Comparison of ENCODE assay signal across 8 cellular contexts in the genomic region with DNA sequence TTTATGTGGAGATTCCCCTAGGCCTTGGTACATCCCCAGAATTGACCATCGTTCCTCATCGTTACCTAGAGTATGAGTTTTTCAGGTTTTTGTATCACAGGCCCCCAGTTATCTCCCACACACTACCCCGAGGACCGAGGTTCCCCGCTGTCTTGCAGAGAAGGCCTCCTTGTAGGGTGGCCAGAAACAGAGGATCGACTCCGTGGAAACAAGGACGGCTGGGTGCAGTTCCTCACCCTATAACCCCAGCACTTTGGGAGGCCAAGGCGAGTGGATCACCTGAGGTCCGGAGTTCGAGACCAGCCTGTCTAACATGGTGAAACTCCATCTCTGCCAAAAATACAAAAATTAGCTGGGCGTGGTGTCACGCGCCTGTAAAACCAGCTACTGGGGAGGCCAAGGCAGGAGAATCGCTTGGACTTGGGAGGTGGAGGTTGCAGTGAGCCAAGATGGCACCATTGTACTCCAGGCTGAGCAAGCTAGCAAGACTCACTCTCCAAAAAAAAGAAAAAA. TPM values are rescaled to one million over a fixed set of nuclear protein-coding genes. Genes with fewer than 3 reads are reported as not detected.
A peak's percentile ranks its signal among the peaks of the same experiment; 100 is the strongest.
DNase-seq lines count a peak whose midpoint lies in the region; ATAC-seq and TF ChIP-seq lines count a peak whose summit lies in the region.

No MANE protein-coding gene starts in this region.

- H3K4me2 ChIP-seq in PC-3 (ENCODE audit: low read length), result peak overlapping the region; percentile 85

- H3K27ac ChIP-seq in CD4-positive, alpha-beta memory T cell (ENCODE audit: low read depth, low read length), result peak overlapping the region; percentile 62
- H3K27ac ChIP-seq in PC-3 (ENCODE audit: low read length), result no peak overlapping the region
- H3K27ac ChIP-seq in neutrophil, result peak overlapping the region; percentile 85

- no peaks in the 10 kb centered on the region for H4K20me1 ChIP-seq in PC-3 (ENCODE audit: low read length)

- TF ChIP-seq CTCF in PC-3 (conservative IDR thresholded peaks at IDR 0.05; ENCODE audit: low read depth, low read length) (no peak), endothelial cell (IDR thresholded peaks at IDR 0.05; ENCODE audit: unreplicated experiment) (no peak), neutrophil (IDR thresholded peaks at IDR 0.05) (no peak)

- H3K9ac ChIP-seq in PC-3 (ENCODE audit: low read length), result peak overlapping the region; percentile 85

- peak overlapping the region; percentile 87 to 96 (median 93) for H3K4me3 Mint-ChIP-seq in CD4-positive, alpha-beta memory T cell
- H3K4me3 Mint-ChIP-seq in endothelial cell (ENCODE audit: unreplicated experiment), result peak overlapping the region; percentile 93

- CTCF ChIA-PET in CD4-positive, alpha-beta memory T cell (lab: Charles Lee; ENCODE audit: partially characterized antibody), result no interaction called here
- CTCF ChIA-PET in PC-3 (lab: Charles Lee), result no interaction called here

- ATAC-seq in PC-3 (no peak), GM19467 (IDR thresholded peaks at IDR 0.05; ENCODE audit: unreplicated experiment) (no peak)

- no peaks in the 10 kb centered on the region for H3K36me3 ChIP-seq in CD4-positive, alpha-beta memory T cell (ENCODE audit: insufficient read depth, low read length)
- no peaks in the 10 kb centered on the region for H3K36me3 ChIP-seq in PC-3 (ENCODE audit: low read depth, low read length)
- no peaks in the 10 kb centered on the region for H3K36me3 ChIP-seq in neutrophil

- DNase-seq in CD4-positive, alpha-beta memory T cell, result no peak
- no peak for DNase-seq in PC-3
- no peak for DNase-seq in endothelial cell (ENCODE audit: low spot score)
- no peak for DNase-seq in KG1 (lab: John Stamatoyannopoulos, UW)
- DNase-seq in foreskin melanocyte, result no peak
- DNase-seq in GM19238 (ENCODE audit: insufficient read length, low spot score), result no peak

- H3K9me2 ChIP-seq in PC-3 (replicated peaks; ENCODE audit: low read length), result no peaks in the 10 kb centered on the region

- peak overlapping the region; percentile 82 to 97 (median 96) for H3K27ac Mint-ChIP-seq in CD4-positive, alpha-beta memory T cell
- peak overlapping the region; percentile 89 for H3K27ac Mint-ChIP-seq in endothelial cell (ENCODE audit: unreplicated experiment)

- no peaks in the 10 kb centered on the region for H3K27me3 Mint-ChIP-seq in CD4-positive, alpha-beta memory T cell
- H3K27me3 Mint-ChIP-seq in endothelial cell (ENCODE audit: unreplicated experiment), result peaks cover 3% of the 10 kb centered on the region

- BruUV-seq in PC-3 (replicated peaks; lab: Mats Ljungman, UMichigan), result TSS peak; percentile 76

- H3K79me2 ChIP-seq in PC-3 (ENCODE audit: low read length), result peaks cover 49% of the 10 kb centered on the region

- POLR2A ChIA-PET in CD4-positive, alpha-beta memory T cell (lab: Charles Lee; ENCODE audit: partially characterized antibody), result interaction anchor here (0.6 to 2.4 kb wide), 11 partner anchors 9 to 424 kb away, joined by 3 to 15 read pairs (median 3); no protein-coding TSS in a partner anchor
- POLR2A ChIA-PET in PC-3 (lab: Charles Lee; ENCODE audit: unreplicated experiment), result interaction anchor here (0.6 kb wide), 1 partner anchor 182 kb away, joined by 4 read pairs; no protein-coding TSS in a partner anchor

- no peaks in the 10 kb centered on the region for H3K27me3 ChIP-seq in CD4-positive, alpha-beta memory T cell (ENCODE audit: insufficient read depth, low read length)
- H3K27me3 ChIP-seq in PC-3 (ENCODE audit: low read length) (no peaks in the 10 kb centered on the region), neutrophil (peaks cover 8% of the 10 kb centered on the region)

- intact Hi-C loops in CD4-positive, alpha-beta memory T cell (cut with micrococcal nuclease), result loop anchor here (1.0 kb wide), 7 partner anchors 9 to 58 kb away; a partner anchor contains a TSS
- intact Hi-C loops in PC-3 (cut with micrococcal nuclease), result loop anchor here (1.0 kb wide), 1 partner anchor 21 kb away; a partner anchor contains a TSS

- no peaks in the 10 kb centered on the region for H3K9me3 Mint-ChIP-seq in CD4-positive, alpha-beta memory T cell
- no peaks in the 10 kb centered on the region for H3K9me3 Mint-ChIP-seq in endothelial cell (ENCODE audit: unreplicated experiment)

- peaks cover 3% of the 10 kb centered on the region for H3F3A ChIP-seq in PC-3 (ENCODE audit: low read length, unreplicated experiment)

- peaks cover 10 to 48% (median 15%) of the 10 kb centered on the region in 4 donors for H3K4me1 Mint-ChIP-seq in CD4-positive, alpha-beta memory T cell
- peaks cover 15% of the 10 kb centered on the region for H3K4me1 Mint-ChIP-seq in endothelial cell (ENCODE audit: unreplicated experiment)

- peak overlapping the region; percentile 57 to 75 for H3K4me3 ChIP-seq in CD4-positive, alpha-beta memory T cell (ENCODE audit: low read length in 2 of 2)
- H3K4me3 ChIP-seq in PC-3 (ENCODE audit: low read length) (peak overlapping the region; percentile 70), neutrophil (ENCODE audit: low read depth in 1 of 2, low read length in 1 of 2) (peak overlapping the region; percentile 67 to 68)

- no peak overlapping the region for H2AFZ ChIP-seq in PC-3 (ENCODE audit: low read length)

- H3K36me3 Mint-ChIP-seq in CD4-positive, alpha-beta memory T cell, result peaks cover 0 to 2% of the 10 kb centered on the region in 2 donors
- H3K36me3 Mint-ChIP-seq in endothelial cell (ENCODE audit: low read depth, unreplicated experiment), result peaks cover 4% of the 10 kb centered on the region

- H3K4me1 ChIP-seq in CD4-positive, alpha-beta memory T cell (ENCODE audit: insufficient read depth, low read length), result peaks cover 14% of the 10 kb centered on the region
- H3K4me1 ChIP-seq in PC-3 (ENCODE audit: insufficient read depth, low read length) (peaks cover 25% of the 10 kb centered on the region), neutrophil (ENCODE audit: control insufficient read depth in 1 of 2, insufficient read depth in 1 of 2, low read depth in 1 of 2, low read length in 1 of 2) (peaks cover 27 to 33% of the 10 kb centered on the region in 2 experiments)

- H3K9me3 ChIP-seq in CD4-positive, alpha-beta memory T cell (ENCODE audit: control insufficient read depth in 1 of 2, low read length in 2 of 2), result no peaks in the 10 kb centered on the region
- H3K9me3 ChIP-seq in PC-3 (ENCODE audit: low read length), result no peaks in the 10 kb centered on the region
- no peaks in the 10 kb centered on the region for H3K9me3 ChIP-seq in neutrophil

RNA-seq across cellular contexts. Expression of a gene that starts 0.7 kb away (rescaled TPM):
- total RNA-seq in CD4-positive, alpha-beta memory T cell, result 1 to 10 TPM; 3.7 to 4.9 TPM
- 1 to 10 TPM; 1.4 to 3.9 TPM for polyA plus RNA-seq in CD4-positive, alpha-beta memory T cell
- total RNA-seq in PC-3 (2014; rRNA removed) (8.4 and 10.3 TPM in 2 replicates), endothelial cell (ENCODE audit: unreplicated experiment) (10.5 TPM)

RNA-seq across cellular contexts. Expression of a gene that starts 0.7 kb away (rescaled TPM):
- 10 to 100 TPM; 23.4 to 29.1 TPM for total RNA-seq in CD4-positive, alpha-beta memory T cell
- polyA plus RNA-seq in CD4-positive, alpha-beta memory T cell, result 10 to 100 TPM in 1 of 2 donors, 1 to 10 TPM in 1; 9.8 to 15.5 TPM
- total RNA-seq in PC-3 (2014; rRNA removed) (61.5 and 73.7 TPM in 2 replicates), endothelial cell (ENCODE audit: unreplicated experiment) (71.8 TPM)

RNA-seq across cellular contexts. Expression of a gene that starts 20.6 kb away (rescaled TPM):
- 100 to 1,000 TPM; 106 to 109 TPM for total RNA-seq in CD4-positive, alpha-beta memory T cell
- polyA plus RNA-seq in CD4-positive, alpha-beta memory T cell, result 100 to 1,000 TPM; 138 to 204 TPM
- total RNA-seq in PC-3 (2014; rRNA removed) (101 and 102 TPM in 2 replicates), endothelial cell (ENCODE audit: unreplicated experiment) (283 TPM)

RNA-seq across cellular contexts. Expression of a gene that starts 35.1 kb away (rescaled TPM):
- total RNA-seq in CD4-positive, alpha-beta memory T cell, result 100 to 1,000 TPM; 142 to 144 TPM
- 10 to 100 TPM; 11.3 to 56.7 TPM for polyA plus RNA-seq in CD4-positive, alpha-beta memory T cell
- 83.6 and 106 TPM in 2 replicates for total RNA-seq in PC-3 (2014; rRNA removed)
- 110 TPM for total RNA-seq in endothelial cell (ENCODE audit: unreplicated experiment)

RNA-seq across cellular contexts. Expression of a gene that starts 42.5 kb away (rescaled TPM):
- total RNA-seq in CD4-positive, alpha-beta memory T cell, result 10 to 100 TPM; 17.9 to 19.3 TPM
- polyA plus RNA-seq in CD4-positive, alpha-beta memory T cell, result 1 to 10 TPM in 1 of 2 donors, under 1 TPM in 1; 0.39 to 1.3 TPM
- total RNA-seq in PC-3 (2014; rRNA removed) (15.1 and 20.9 TPM in 2 replicates), endothelial cell (ENCODE audit: unreplicated experiment) (19.9 TPM)
